1 cellular context compared by ENCODE assay signal in the genomic region with DNA sequence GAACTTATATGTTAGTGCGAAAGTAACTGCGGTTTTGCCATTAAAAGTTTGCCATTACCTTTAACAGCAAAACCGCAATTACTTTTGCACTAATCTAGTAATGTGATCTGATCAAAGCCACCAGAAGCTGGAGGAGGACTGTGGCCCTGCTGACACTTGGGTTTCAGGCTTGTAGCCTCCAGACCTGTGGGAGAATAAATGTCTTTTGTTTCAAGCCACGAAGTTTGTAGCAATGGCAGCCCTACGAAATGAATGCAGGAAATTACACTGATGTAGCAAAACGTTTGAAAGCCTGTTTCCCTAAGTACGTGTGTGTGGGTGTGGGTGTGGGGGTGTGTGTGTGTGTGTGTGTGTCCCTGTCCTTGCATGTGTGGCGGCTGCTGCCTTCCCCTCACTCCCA.
TF ChIP-seq lines count a peak whose summit lies in the region.

No MANE protein-coding gene starts in this region.

TF ChIP-seq in K562, 482 proteins besides CTCF, POLR2A, EP300 and RAD21 (continued from another document and continues in another):
- TF ChIP-seq, protein P1, sequence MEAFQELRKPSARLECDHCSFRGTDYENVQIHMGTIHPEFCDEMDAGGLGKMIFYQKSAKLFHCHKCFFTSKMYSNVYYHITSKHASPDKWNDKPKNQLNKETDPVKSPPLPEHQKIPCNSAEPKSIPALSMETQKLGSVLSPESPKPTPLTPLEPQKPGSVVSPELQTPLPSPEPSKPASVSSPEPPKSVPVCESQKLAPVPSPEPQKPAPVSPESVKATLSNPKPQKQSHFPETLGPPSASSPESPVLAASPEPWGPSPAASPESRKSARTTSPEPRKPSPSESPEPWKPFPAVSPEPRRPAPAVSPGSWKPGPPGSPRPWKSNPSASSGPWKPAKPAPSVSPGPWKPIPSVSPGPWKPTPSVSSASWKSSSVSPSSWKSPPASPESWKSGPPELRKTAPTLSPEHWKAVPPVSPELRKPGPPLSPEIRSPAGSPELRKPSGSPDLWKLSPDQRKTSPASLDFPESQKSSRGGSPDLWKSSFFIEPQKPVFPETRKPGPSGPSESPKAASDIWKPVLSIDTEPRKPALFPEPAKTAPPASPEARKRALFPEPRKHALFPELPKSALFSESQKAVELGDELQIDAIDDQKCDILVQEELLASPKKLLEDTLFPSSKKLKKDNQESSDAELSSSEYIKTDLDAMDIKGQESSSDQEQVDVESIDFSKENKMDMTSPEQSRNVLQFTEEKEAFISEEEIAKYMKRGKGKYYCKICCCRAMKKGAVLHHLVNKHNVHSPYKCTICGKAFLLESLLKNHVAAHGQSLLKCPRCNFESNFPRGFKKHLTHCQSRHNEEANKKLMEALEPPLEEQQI (IDR thresholded peaks at IDR 0.05), result no peak
- TF ChIP-seq, protein P2, sequence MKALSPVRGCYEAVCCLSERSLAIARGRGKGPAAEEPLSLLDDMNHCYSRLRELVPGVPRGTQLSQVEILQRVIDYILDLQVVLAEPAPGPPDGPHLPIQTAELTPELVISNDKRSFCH (CRISPR knock-in tag; IDR thresholded peaks at IDR 0.05), result no peak
- TF ChIP-seq, protein P2 (tag; IDR thresholded peaks at IDR 0.05), result no peak
- TF ChIP-seq ARID1B (IDR thresholded peaks at IDR 0.05), result peak; percentile 73
- no peak for TF ChIP-seq SAFB2 (IDR thresholded peaks at IDR 0.05; ENCODE audit: borderline replicate concordance, low read depth, low read length, severe bottlenecking)
- TF ChIP-seq ETV1 (tag; conservative IDR thresholded peaks at IDR 0.05; ENCODE audit: low read depth), result no peak
- TF ChIP-seq, protein P3, sequence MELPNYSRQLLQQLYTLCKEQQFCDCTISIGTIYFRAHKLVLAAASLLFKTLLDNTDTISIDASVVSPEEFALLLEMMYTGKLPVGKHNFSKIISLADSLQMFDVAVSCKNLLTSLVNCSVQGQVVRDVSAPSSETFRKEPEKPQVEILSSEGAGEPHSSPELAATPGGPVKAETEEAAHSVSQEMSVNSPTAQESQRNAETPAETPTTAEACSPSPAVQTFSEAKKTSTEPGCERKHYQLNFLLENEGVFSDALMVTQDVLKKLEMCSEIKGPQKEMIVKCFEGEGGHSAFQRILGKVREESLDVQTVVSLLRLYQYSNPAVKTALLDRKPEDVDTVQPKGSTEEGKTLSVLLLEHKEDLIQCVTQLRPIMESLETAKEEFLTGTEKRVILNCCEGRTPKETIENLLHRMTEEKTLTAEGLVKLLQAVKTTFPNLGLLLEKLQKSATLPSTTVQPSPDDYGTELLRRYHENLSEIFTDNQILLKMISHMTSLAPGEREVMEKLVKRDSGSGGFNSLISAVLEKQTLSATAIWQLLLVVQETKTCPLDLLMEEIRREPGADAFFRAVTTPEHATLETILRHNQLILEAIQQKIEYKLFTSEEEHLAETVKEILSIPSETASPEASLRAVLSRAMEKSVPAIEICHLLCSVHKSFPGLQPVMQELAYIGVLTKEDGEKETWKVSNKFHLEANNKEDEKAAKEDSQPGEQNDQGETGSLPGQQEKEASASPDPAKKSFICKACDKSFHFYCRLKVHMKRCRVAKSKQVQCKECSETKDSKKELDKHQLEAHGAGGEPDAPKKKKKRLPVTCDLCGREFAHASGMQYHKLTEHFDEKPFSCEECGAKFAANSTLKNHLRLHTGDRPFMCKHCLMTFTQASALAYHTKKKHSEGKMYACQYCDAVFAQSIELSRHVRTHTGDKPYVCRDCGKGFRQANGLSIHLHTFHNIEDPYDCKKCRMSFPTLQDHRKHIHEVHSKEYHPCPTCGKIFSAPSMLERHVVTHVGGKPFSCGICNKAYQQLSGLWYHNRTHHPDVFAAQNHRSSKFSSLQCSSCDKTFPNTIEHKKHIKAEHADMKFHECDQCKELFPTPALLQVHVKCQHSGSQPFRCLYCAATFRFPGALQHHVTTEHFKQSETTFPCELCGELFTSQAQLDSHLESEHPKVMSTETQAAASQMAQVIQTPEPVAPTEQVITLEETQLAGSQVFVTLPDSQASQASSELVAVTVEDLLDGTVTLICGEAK (IDR thresholded peaks at IDR 0.05), result peak; percentile 27; the same call in 1 of the 2 replicates
- TF ChIP-seq, protein P3 (CRISPR knock-in tag; IDR thresholded peaks at IDR 0.05), result no peak
- TF ChIP-seq ZNF316 (IDR thresholded peaks at IDR 0.05), result peak; percentile 66
- TF ChIP-seq BCLAF1 (IDR thresholded peaks at IDR 0.05; ENCODE audit: borderline replicate concordance in 1 of 2, control insufficient read depth in 1 of 2, low read depth in 2 of 2, low read length in 1 of 2), result no peak
- no peak for TF ChIP-seq HNRNPL (IDR thresholded peaks at IDR 0.05; ENCODE audit: low read depth, low read length)
- no peak for TF ChIP-seq SMAD1 (IDR thresholded peaks at IDR 0.05; ENCODE audit: low read depth, low read length, partially characterized antibody)
- no peak for TF ChIP-seq NRF1 (conservative IDR thresholded peaks at IDR 0.05 in 1 of 2, IDR thresholded peaks at IDR 0.05 in 1 of 2)
- TF ChIP-seq RBM15 (IDR thresholded peaks at IDR 0.05; ENCODE audit: insufficient read depth, low read length), result no peak
- no peak for TF ChIP-seq ZNF143 (CRISPR knock-in tag; IDR thresholded peaks at IDR 0.05)
- TF ChIP-seq FOXP1 (CRISPR knock-in tag; IDR thresholded peaks at IDR 0.05), result no peak
- TF ChIP-seq WHSC1 (IDR thresholded peaks at IDR 0.05; ENCODE audit: low read length), result no peak
- 0 out of 2 replicates have a peak, but pooled peaks have one; percentile 8 for TF ChIP-seq MAFG (tag; conservative IDR thresholded peaks at IDR 0.05)
- TF ChIP-seq ZNF830 (CRISPR knock-in tag; IDR thresholded peaks at IDR 0.05), result no peak
- no peak for TF ChIP-seq THRB (CRISPR knock-in tag; conservative IDR thresholded peaks at IDR 0.05)
- no peak for TF ChIP-seq ZSCAN29 (IDR thresholded peaks at IDR 0.05)
- no peak for TF ChIP-seq ZKSCAN8 (CRISPR knock-in tag; IDR thresholded peaks at IDR 0.05)
- TF ChIP-seq CREB3L1 (IDR thresholded peaks at IDR 0.05; ENCODE audit: borderline replicate concordance, low read depth), result no peak
- no peak for TF ChIP-seq CAMTA2 (CRISPR knock-in tag; conservative IDR thresholded peaks at IDR 0.05)
- TF ChIP-seq ZNF232 (CRISPR knock-in tag; IDR thresholded peaks at IDR 0.05), result no peak
- TF ChIP-seq MLLT1 (IDR thresholded peaks at IDR 0.05), result 0 out of 4 replicates have a peak, but pooled peaks of 1 of the 2 experiments have one; percentile 46
- TF ChIP-seq SMARCA4 (IDR thresholded peaks at IDR 0.05), result peak; percentile 72
- TF ChIP-seq TAF7 (tag; IDR thresholded peaks at IDR 0.05), result no peak
- no peak for TF ChIP-seq MXI1 (IDR thresholded peaks at IDR 0.05; ENCODE audit: low read depth, low read length)
- TF ChIP-seq, protein P4, sequence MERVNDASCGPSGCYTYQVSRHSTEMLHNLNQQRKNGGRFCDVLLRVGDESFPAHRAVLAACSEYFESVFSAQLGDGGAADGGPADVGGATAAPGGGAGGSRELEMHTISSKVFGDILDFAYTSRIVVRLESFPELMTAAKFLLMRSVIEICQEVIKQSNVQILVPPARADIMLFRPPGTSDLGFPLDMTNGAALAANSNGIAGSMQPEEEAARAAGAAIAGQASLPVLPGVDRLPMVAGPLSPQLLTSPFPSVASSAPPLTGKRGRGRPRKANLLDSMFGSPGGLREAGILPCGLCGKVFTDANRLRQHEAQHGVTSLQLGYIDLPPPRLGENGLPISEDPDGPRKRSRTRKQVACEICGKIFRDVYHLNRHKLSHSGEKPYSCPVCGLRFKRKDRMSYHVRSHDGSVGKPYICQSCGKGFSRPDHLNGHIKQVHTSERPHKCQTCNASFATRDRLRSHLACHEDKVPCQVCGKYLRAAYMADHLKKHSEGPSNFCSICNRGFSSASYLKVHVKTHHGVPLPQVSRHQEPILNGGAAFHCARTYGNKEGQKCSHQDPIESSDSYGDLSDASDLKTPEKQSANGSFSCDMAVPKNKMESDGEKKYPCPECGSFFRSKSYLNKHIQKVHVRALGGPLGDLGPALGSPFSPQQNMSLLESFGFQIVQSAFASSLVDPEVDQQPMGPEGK (CRISPR knock-in tag; IDR thresholded peaks at IDR 0.05; ENCODE audit: borderline replicate concordance), result no peak
- TF ChIP-seq TCFL5 (CRISPR knock-in tag; conservative IDR thresholded peaks at IDR 0.05), result no peak
- TF ChIP-seq ZNF217 (CRISPR knock-in tag; IDR thresholded peaks at IDR 0.05), result no peak
- TF ChIP-seq TGIF2 (CRISPR knock-in tag; IDR thresholded peaks at IDR 0.05), result no peak
- TF ChIP-seq JUND (IDR thresholded peaks at IDR 0.05; ENCODE audit: borderline replicate concordance, low read depth, low read length), result no peak
- TF ChIP-seq JUND (tag; IDR thresholded peaks at IDR 0.05; ENCODE audit: borderline replicate concordance, low read depth, low read length), result no peak
